In genomic region chr11:33256031-33256807, GRCh38 we compare ENCODE assay signal across 8 cellular contexts. TPM values are rescaled to one million over a fixed set of nuclear protein-coding genes. Genes with fewer than 3 reads are reported as not detected.
DNase-seq lines count a peak whose midpoint lies in the region; ATAC-seq and TF ChIP-seq lines count a peak whose summit lies in the region.

No MANE protein-coding gene starts in this region.

- peak overlapping the region; percentile 95 for H3K27ac Mint-ChIP-seq in activated naive CD8-positive, alpha-beta T cell treated with anti-CD3 and anti-CD28 coated beads, Interleukin-2, amount 10 ng/mL, durations not matched to agents 7 days and 5 days

- H3K4me3 ChIP-seq in AG04449 (ENCODE audit: low read depth, low read length) (peak overlapping the region; percentile 94), thymus (ENCODE audit: low read length) (peak overlapping the region; percentile 94)

- H3K27me3 ChIP-seq in layer of hippocampus (ENCODE audit: control insufficient read depth, insufficient read depth, low read length), result no peaks in the 10 kb centered on the region
- no peaks in the 10 kb centered on the region for H3K27me3 ChIP-seq in thymus (ENCODE audit: control insufficient read depth, insufficient read depth)

- H3K36me3 Mint-ChIP-seq in activated naive CD8-positive, alpha-beta T cell treated with anti-CD3 and anti-CD28 coated beads, Interleukin-2, amount 10 ng/mL, durations not matched to agents 7 days and 5 days, result peaks cover 1% of the 10 kb centered on the region

- TF ChIP-seq CTCF in AG04449 (IDR thresholded peaks at IDR 0.05; ENCODE audit: insufficient read depth, low read length, missing control alignments), result no peak

- peak overlapping the region; percentile 89 for H3K4me3 Mint-ChIP-seq in activated naive CD8-positive, alpha-beta T cell treated with anti-CD3 and anti-CD28 coated beads, Interleukin-2, amount 10 ng/mL, durations not matched to agents 7 days and 5 days

- H3K36me3 ChIP-seq in thymus (ENCODE audit: control insufficient read depth, insufficient read depth), result no peaks in the 10 kb centered on the region

- H3K9me3 ChIP-seq in thymus (ENCODE audit: control insufficient read depth), result no peaks in the 10 kb centered on the region

- no peaks in the 10 kb centered on the region for H3K27me3 Mint-ChIP-seq in activated naive CD8-positive, alpha-beta T cell treated with anti-CD3 and anti-CD28 coated beads, Interleukin-2, amount 10 ng/mL, durations not matched to agents 7 days and 5 days

- peaks cover 24% of the 10 kb centered on the region for H3K4me1 Mint-ChIP-seq in activated naive CD8-positive, alpha-beta T cell treated with anti-CD3 and anti-CD28 coated beads, Interleukin-2, amount 10 ng/mL, durations not matched to agents 7 days and 5 days

- H3K27ac ChIP-seq in layer of hippocampus (ENCODE audit: low read depth, low read length) (peak overlapping the region; percentile 85), thymus (ENCODE audit: low read depth) (peak overlapping the region; percentile 98)

- DNase-seq in AG04449 (ENCODE audit: low read depth, low spot score) (no peak), HPDE6-E6E7 (ENCODE audit: extremely low spot score) (peak; percentile 10)
- DNase-seq in activated naive CD8-positive, alpha-beta T cell treated with anti-CD3 and anti-CD28 coated beads, Interleukin-2, amount 10 ng/mL, durations not matched to agents 7 days and 5 days, result no peak

- ATAC-seq in activated naive CD8-positive, alpha-beta T cell treated with anti-CD3 and anti-CD28 coated beads, Interleukin-2, amount 10 ng/mL, durations not matched to agents 7 days and 5 days (ENCODE audit: low read depth), result no peak
- no peak for ATAC-seq in HG02623 (IDR thresholded peaks at IDR 0.05; ENCODE audit: unreplicated experiment)
- ATAC-seq in GM21360 (IDR thresholded peaks at IDR 0.05; ENCODE audit: unreplicated experiment), result no peak
- ATAC-seq in HG02885 (IDR thresholded peaks at IDR 0.05; ENCODE audit: poor library complexity, unreplicated experiment), result no peak

- CTCF ChIA-PET in AG04449 (lab: Yijun Ruan, JAX), result interaction anchor here (1.2 kb wide), 1 partner anchor 89 kb away, joined by 3 read pairs; no protein-coding TSS in a partner anchor

- H3K4me1 ChIP-seq in thymus (ENCODE audit: control insufficient read depth, insufficient read depth, low read length), result peaks cover 5% of the 10 kb centered on the region

- H3K9me3 Mint-ChIP-seq in activated naive CD8-positive, alpha-beta T cell treated with anti-CD3 and anti-CD28 coated beads, Interleukin-2, amount 10 ng/mL, durations not matched to agents 7 days and 5 days, result no peaks in the 10 kb centered on the region

- WGBS in thymus, result 85% methylated on average over 12 of the region's 12 CpGs

- POLR2A ChIA-PET in AG04449 (lab: Yijun Ruan, JAX), result no interaction called here
- POLR2A ChIA-PET in activated naive CD8-positive, alpha-beta T cell treated with anti-CD3 and anti-CD28 coated beads, Interleukin-2, amount 10 ng/mL, durations not matched to agents 7 days and 5 days (lab: Charles Lee), result no interaction called here

RNA-seq across cellular contexts. Expression of gene HIPK3, which starts 1.0 kb away (rescaled TPM):
- 10 to 100 TPM; 46.0 to 57.3 TPM for total RNA-seq in activated naive CD8-positive, alpha-beta T cell treated with anti-CD3 and anti-CD28 coated beads, Interleukin-2, amount 10 ng/mL, durations not matched to agents 7 days and 5 days
- 35.7 TPM for polyA plus RNA-seq in thymus
